Comparison of ENCODE assay signal across 8 cellular contexts in genomic region chr9:94783121-94783664, GRCh38. TPM values are rescaled to one million over a fixed set of nuclear protein-coding genes. Genes with fewer than 3 reads are reported as not detected.
A peak's percentile ranks its signal among the peaks of the same experiment; 100 is the strongest.
DNase-seq lines count a peak whose midpoint lies in the region; ATAC-seq and TF ChIP-seq lines count a peak whose summit lies in the region.

No MANE protein-coding gene starts in this region.

- H4K20me1 ChIP-seq in OCI-LY1 (ENCODE audit: insufficient read depth, low read length) = no peaks in the 10 kb centered on the region

- H3K27ac ChIP-seq in OCI-LY1 (ENCODE audit: low read depth, low read length, poor library complexity, severe bottlenecking) = peak overlapping the region; percentile 76

- H3K4me3 ChIP-seq in OCI-LY1 (ENCODE audit: low read depth, low read length, poor library complexity, severe bottlenecking) = no peak overlapping the region

- H3K4me1 Mint-ChIP-seq in glutamatergic neuron (ENCODE audit: low read depth, unreplicated experiment) = peaks cover 3% of the 10 kb centered on the region
- peaks cover 41% of the 10 kb centered on the region for H3K4me1 Mint-ChIP-seq in osteocyte (ENCODE audit: unreplicated experiment)

- H3K27me3 ChIP-seq in OCI-LY1 (ENCODE audit: insufficient read depth, low read length) = no peaks in the 10 kb centered on the region

- H3K4me2 ChIP-seq in OCI-LY1 (ENCODE audit: low read length) = peak overlapping the region; percentile 21; the same call in 1 of the 2 replicates

- H3K36me3 Mint-ChIP-seq in glutamatergic neuron (ENCODE audit: unreplicated experiment) (no peaks in the 10 kb centered on the region), osteocyte (ENCODE audit: unreplicated experiment) (peaks cover 1% of the 10 kb centered on the region)

- no peaks in the 10 kb centered on the region for H3K27me3 Mint-ChIP-seq in glutamatergic neuron (ENCODE audit: unreplicated experiment)
- H3K27me3 Mint-ChIP-seq in osteocyte (ENCODE audit: unreplicated experiment) = no peaks in the 10 kb centered on the region

- peaks cover 70% of the 10 kb centered on the region for H3K4me1 ChIP-seq in OCI-LY1 (ENCODE audit: insufficient read depth, low read length, severe bottlenecking)

- no peak overlapping the region for H3K4me3 Mint-ChIP-seq in glutamatergic neuron (ENCODE audit: unreplicated experiment)
- H3K4me3 Mint-ChIP-seq in osteocyte (ENCODE audit: unreplicated experiment) = no peak overlapping the region

- no peak overlapping the region for H3K9ac ChIP-seq in OCI-LY1 (ENCODE audit: low read length)

- no peaks in the 10 kb centered on the region for H3K9me3 ChIP-seq in OCI-LY1 (ENCODE audit: low read length)

- H3K9me2 ChIP-seq in OCI-LY1 (ENCODE audit: low read depth, low read length) = no peaks in the 10 kb centered on the region

- H3F3A ChIP-seq in OCI-LY1 (ENCODE audit: insufficient read depth, low read length) = no peaks in the 10 kb centered on the region

- no peaks in the 10 kb centered on the region for H3K36me3 ChIP-seq in OCI-LY1 (ENCODE audit: insufficient read depth, low read length)

- no peaks in the 10 kb centered on the region for H3K79me2 ChIP-seq in OCI-LY1 (ENCODE audit: insufficient read depth, low read length)

- DNase-seq in DMS 273 treated with DMSO at 0.1 percent for 48 hours (lab: John Stamatoyannopoulos, UW) (peak; percentile 47), HuH-7.5 (ENCODE audit: low spot score) (peak; percentile 47), glutamatergic neuron (peak; percentile 63), osteocyte (ENCODE audit: extremely low spot score, unreplicated experiment) (peak; percentile 94)
- DNase-seq in activated gamma-delta T cell treated with anti-CD3 and anti-CD28 coated beads, Interleukin-2, amount 50 U/mL, for 16 hours (ENCODE audit: low read depth) = peak; percentile 4

- TF ChIP-seq CTCF in OCI-LY1 (IDR thresholded peaks at IDR 0.05; ENCODE audit: low read length) (peak; percentile 92), glutamatergic neuron (IDR thresholded peaks at IDR 0.05; ENCODE audit: partially characterized antibody, unreplicated experiment) (peak; percentile 50), osteocyte (IDR thresholded peaks at IDR 0.05) (peak; percentile 85)

- ATAC-seq in HG02938 (IDR thresholded peaks at IDR 0.05; ENCODE audit: unreplicated experiment) (no peak), GM18867 (IDR thresholded peaks at IDR 0.05; ENCODE audit: unreplicated experiment) (no peak)

- H3K9me3 Mint-ChIP-seq in glutamatergic neuron (ENCODE audit: unreplicated experiment) = peaks cover 3% of the 10 kb centered on the region
- H3K9me3 Mint-ChIP-seq in osteocyte (ENCODE audit: unreplicated experiment) = no peaks in the 10 kb centered on the region

- H2AFZ ChIP-seq in OCI-LY1 (ENCODE audit: low read length) = no peak overlapping the region

- H3K27ac Mint-ChIP-seq in glutamatergic neuron (ENCODE audit: unreplicated experiment) (no peak overlapping the region), osteocyte (ENCODE audit: unreplicated experiment) (peak overlapping the region; percentile 82)

RNA-seq across cellular contexts. Expression of gene AOPEP, which starts 56.7 kb away (rescaled TPM):
- total RNA-seq in glutamatergic neuron (ENCODE audit: unreplicated experiment) (25.8 TPM), osteocyte (104 and 108 TPM in 2 replicates)

Comparison
In these comparisons a context has a peak if more than half of its experiments do, and no peak if none do; other contexts are left out.
1. DNase-seq: peak in every context shown above with its lines; median percentile 94 in osteocyte; 63 in glutamatergic neuron; 47 in DMS 273 treated with DMSO at 0.1 percent for 48 hours; 47 in HuH-7.5; 4 in activated gamma-delta T cell treated with anti-CD3 and anti-CD28 coated beads, Interleukin-2, amount 50 U/mL, for 16 hours.